16 cellular contexts compared by ENCODE assay signal in genomic region chr22:39473856-39474255, GRCh38. TPM values are rescaled to one million over a fixed set of nuclear protein-coding genes. Genes with fewer than 3 reads are reported as not detected.
DNase-seq lines count a peak whose midpoint lies in the region; ATAC-seq and TF ChIP-seq lines count a peak whose summit lies in the region.
"Had no signal": no experiment of that assay in that cellular context is flagged by ENCODE, and none has a peak within 500 bp of the region (broad histone marks: within the 10 kb centered on the region; RNA-seq: fewer than 3 reads in every experiment).

No MANE protein-coding gene starts in this region.

- DNase-seq in GM23338 (ENCODE audit: low spot score) (no peak), chondrocyte (ENCODE audit: low spot score) (peak; percentile 62), nephron progenitor cell (no peak), islet precursor cell (no peak), HAP-1 (ENCODE audit: low spot score in 2 of 2) (no peak)
- DNase-seq: activated B cell treated with CpG ODN at 0.5 μM for 24 hours; activated naive CD4-positive, alpha-beta T cell; effector CD8-positive, alpha-beta T cell; MV-4-11; NCI-H2081; NCI-H69 had no signal

- H3K36me3 ChIP-seq in GM23338 (ENCODE audit: insufficient read depth) (no peaks in the 10 kb centered on the region), HAP-1 (replicated peaks) (no peaks in the 10 kb centered on the region)
- H3K36me3 ChIP-seq: neutrophil had no signal

- H4K20me1 ChIP-seq in GM23338 (replicated peaks; ENCODE audit: insufficient read depth): no peaks in the 10 kb centered on the region; the same call in 1 of the 2 replicates

- peak overlapping the region; percentile 79; the same call in 1 of the 2 replicates for H3K27ac ChIP-seq in GM23338 (ENCODE audit: low read depth)
- H3K27ac ChIP-seq: neutrophil, RWPE1 had no signal

- TF ChIP-seq CTCF in GM23338 (conservative IDR thresholded peaks at IDR 0.05; ENCODE audit: low read depth in 2 of 2) (no peak), chondrocyte (IDR thresholded peaks at IDR 0.05) (no peak), nephron progenitor cell (IDR thresholded peaks at IDR 0.05) (no peak)

- H3F3A ChIP-seq in GM23338 (replicated peaks; ENCODE audit: low read depth): peaks cover 14% of the 10 kb centered on the region

- ATAC-seq in GM23338 (no peak), esophagus mucosa (no peak)
- ATAC-seq: stimulated activated effector memory CD8-positive, alpha-beta T cell treated with anti-CD3 and anti-CD28 coated beads, Interleukin-12 subunit alpha, Interleukin-12 subunit beta, amount 100 ng/mL, for 72 hours had no signal

- no peaks in the 10 kb centered on the region; the same call in 2 of the 3 replicates for H3K9me3 Mint-ChIP-seq in GM23338
- no peaks in the 10 kb centered on the region for H3K9me3 Mint-ChIP-seq in chondrocyte (ENCODE audit: low read depth)
- H3K9me3 Mint-ChIP-seq in nephron progenitor cell: no peaks in the 10 kb centered on the region
- H3K9me3 Mint-ChIP-seq: activated B cell treated with CpG ODN at 0.5 μM for 24 hours; stimulated activated effector memory CD8-positive, alpha-beta T cell treated with anti-CD3 and anti-CD28 coated beads, Interleukin-12 subunit alpha, Interleukin-12 subunit beta, amount 100 ng/mL, for 72 hours had no signal

- no peaks in the 10 kb centered on the region for H3K9me2 ChIP-seq in GM23338 (ENCODE audit: insufficient read depth)

- H3K4me3 Mint-ChIP-seq in GM23338 (no peak overlapping the region), chondrocyte (ENCODE audit: unreplicated experiment) (no peak overlapping the region), nephron progenitor cell (no peak overlapping the region)
- H3K4me3 Mint-ChIP-seq: activated B cell treated with CpG ODN at 0.5 μM for 24 hours; stimulated activated effector memory CD8-positive, alpha-beta T cell treated with anti-CD3 and anti-CD28 coated beads, Interleukin-12 subunit alpha, Interleukin-12 subunit beta, amount 100 ng/mL, for 72 hours had no signal

- H3K4me3 ChIP-seq in GM23338: no peak overlapping the region
- H3K4me3 ChIP-seq in HAP-1: no peak overlapping the region
- H3K4me3 ChIP-seq: lung had no signal

- in situ Hi-C loops in HAP-1 (cut with MboI; ENCODE audit: low sequenced_read_pairs): no loop called here

- H3K9me3 ChIP-seq in HAP-1: no peaks in the 10 kb centered on the region
- H3K9me3 ChIP-seq: neutrophil had no signal

- H3K4me1 ChIP-seq in GM23338 (ENCODE audit: insufficient read depth): peaks cover 49% of the 10 kb centered on the region
- no peaks in the 10 kb centered on the region for H3K4me1 ChIP-seq in HAP-1

- no peak overlapping the region for H2AFZ ChIP-seq in GM23338

- peaks cover 71% of the 10 kb centered on the region for H3K4me1 Mint-ChIP-seq in GM23338
- H3K4me1 Mint-ChIP-seq in chondrocyte (ENCODE audit: low read depth): peaks cover 56% of the 10 kb centered on the region
- H3K4me1 Mint-ChIP-seq in nephron progenitor cell: peaks cover 58% of the 10 kb centered on the region

- H3K27me3 Mint-ChIP-seq in GM23338 (ENCODE audit: insufficient read depth, low read depth, poor library complexity): peaks cover 24% of the 10 kb centered on the region
- H3K27me3 Mint-ChIP-seq in chondrocyte (ENCODE audit: low read depth): no peaks in the 10 kb centered on the region
- H3K27me3 Mint-ChIP-seq in nephron progenitor cell (ENCODE audit: low read depth, poor library complexity): peaks cover 3% of the 10 kb centered on the region
- H3K27me3 Mint-ChIP-seq: activated B cell treated with CpG ODN at 0.5 μM for 24 hours had no signal

- no peaks in the 10 kb centered on the region for H3K79me2 ChIP-seq in GM23338 (replicated peaks; ENCODE audit: insufficient read depth)

- no peak overlapping the region for H3K4me2 ChIP-seq in GM23338

- no peaks in the 10 kb centered on the region for H3K27me3 ChIP-seq in GM23338 (ENCODE audit: insufficient read depth)
- no peaks in the 10 kb centered on the region for H3K27me3 ChIP-seq in HAP-1 (ENCODE audit: low read depth)

- H3K27ac Mint-ChIP-seq in GM23338: no peak overlapping the region
- no peak overlapping the region for H3K27ac Mint-ChIP-seq in chondrocyte (ENCODE audit: unreplicated experiment)
- peak overlapping the region; percentile 32 for H3K27ac Mint-ChIP-seq in nephron progenitor cell
- H3K27ac Mint-ChIP-seq: stimulated activated effector memory CD8-positive, alpha-beta T cell treated with anti-CD3 and anti-CD28 coated beads, Interleukin-12 subunit alpha, Interleukin-12 subunit beta, amount 100 ng/mL, for 72 hours had no signal

- no peaks in the 10 kb centered on the region; the same call in 2 of the 3 replicates for H3K36me3 Mint-ChIP-seq in GM23338 (ENCODE audit: low read depth)
- no peaks in the 10 kb centered on the region for H3K36me3 Mint-ChIP-seq in chondrocyte (ENCODE audit: low read depth)
- no peaks in the 10 kb centered on the region for H3K36me3 Mint-ChIP-seq in nephron progenitor cell (ENCODE audit: low read depth)
- H3K36me3 Mint-ChIP-seq: stimulated activated effector memory CD8-positive, alpha-beta T cell treated with anti-CD3 and anti-CD28 coated beads, Interleukin-12 subunit alpha, Interleukin-12 subunit beta, amount 100 ng/mL, for 72 hours had no signal

TF ChIP-seq in GM23338, 12 proteins besides CTCF, POLR2A, EP300 and RAD21 (continues in another document):
- TF ChIP-seq NANOG (IDR thresholded peaks at IDR 0.05; ENCODE audit: borderline replicate concordance): no peak
- TF ChIP-seq POLR2AphosphoS5 (IDR thresholded peaks at IDR 0.05; ENCODE audit: low read depth): no peak
- no peak for TF ChIP-seq EZH2 (IDR thresholded peaks at IDR 0.05; ENCODE audit: low read depth, unreplicated experiment)
- no peak for TF ChIP-seq EZH2phosphoT487 (IDR thresholded peaks at IDR 0.05; ENCODE audit: unreplicated experiment)
- no peak for TF ChIP-seq CREB1 (CRISPR knock-in tag; IDR thresholded peaks at IDR 0.05; ENCODE audit: low read depth)
- TF ChIP-seq JUNB (IDR thresholded peaks at IDR 0.05; ENCODE audit: unreplicated experiment): no peak
- TF ChIP-seq ZNF114 (CRISPR knock-in tag; IDR thresholded peaks at IDR 0.05): no peak
- no peak for TF ChIP-seq ZNF331 (CRISPR knock-in tag; IDR thresholded peaks at IDR 0.05; ENCODE audit: low read depth)
- TF ChIP-seq, protein P1, sequence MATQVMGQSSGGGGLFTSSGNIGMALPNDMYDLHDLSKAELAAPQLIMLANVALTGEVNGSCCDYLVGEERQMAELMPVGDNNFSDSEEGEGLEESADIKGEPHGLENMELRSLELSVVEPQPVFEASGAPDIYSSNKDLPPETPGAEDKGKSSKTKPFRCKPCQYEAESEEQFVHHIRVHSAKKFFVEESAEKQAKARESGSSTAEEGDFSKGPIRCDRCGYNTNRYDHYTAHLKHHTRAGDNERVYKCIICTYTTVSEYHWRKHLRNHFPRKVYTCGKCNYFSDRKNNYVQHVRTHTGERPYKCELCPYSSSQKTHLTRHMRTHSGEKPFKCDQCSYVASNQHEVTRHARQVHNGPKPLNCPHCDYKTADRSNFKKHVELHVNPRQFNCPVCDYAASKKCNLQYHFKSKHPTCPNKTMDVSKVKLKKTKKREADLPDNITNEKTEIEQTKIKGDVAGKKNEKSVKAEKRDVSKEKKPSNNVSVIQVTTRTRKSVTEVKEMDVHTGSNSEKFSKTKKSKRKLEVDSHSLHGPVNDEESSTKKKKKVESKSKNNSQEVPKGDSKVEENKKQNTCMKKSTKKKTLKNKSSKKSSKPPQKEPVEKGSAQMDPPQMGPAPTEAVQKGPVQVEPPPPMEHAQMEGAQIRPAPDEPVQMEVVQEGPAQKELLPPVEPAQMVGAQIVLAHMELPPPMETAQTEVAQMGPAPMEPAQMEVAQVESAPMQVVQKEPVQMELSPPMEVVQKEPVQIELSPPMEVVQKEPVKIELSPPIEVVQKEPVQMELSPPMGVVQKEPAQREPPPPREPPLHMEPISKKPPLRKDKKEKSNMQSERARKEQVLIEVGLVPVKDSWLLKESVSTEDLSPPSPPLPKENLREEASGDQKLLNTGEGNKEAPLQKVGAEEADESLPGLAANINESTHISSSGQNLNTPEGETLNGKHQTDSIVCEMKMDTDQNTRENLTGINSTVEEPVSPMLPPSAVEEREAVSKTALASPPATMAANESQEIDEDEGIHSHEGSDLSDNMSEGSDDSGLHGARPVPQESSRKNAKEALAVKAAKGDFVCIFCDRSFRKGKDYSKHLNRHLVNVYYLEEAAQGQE (IDR thresholded peaks at IDR 0.05; ENCODE audit: unreplicated experiment): no peak
- TF ChIP-seq, protein P2, sequence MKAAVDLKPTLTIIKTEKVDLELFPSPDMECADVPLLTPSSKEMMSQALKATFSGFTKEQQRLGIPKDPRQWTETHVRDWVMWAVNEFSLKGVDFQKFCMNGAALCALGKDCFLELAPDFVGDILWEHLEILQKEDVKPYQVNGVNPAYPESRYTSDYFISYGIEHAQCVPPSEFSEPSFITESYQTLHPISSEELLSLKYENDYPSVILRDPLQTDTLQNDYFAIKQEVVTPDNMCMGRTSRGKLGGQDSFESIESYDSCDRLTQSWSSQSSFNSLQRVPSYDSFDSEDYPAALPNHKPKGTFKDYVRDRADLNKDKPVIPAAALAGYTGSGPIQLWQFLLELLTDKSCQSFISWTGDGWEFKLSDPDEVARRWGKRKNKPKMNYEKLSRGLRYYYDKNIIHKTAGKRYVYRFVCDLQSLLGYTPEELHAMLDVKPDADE (IDR thresholded peaks at IDR 0.05): no peak

RNA-seq across cellular contexts. Expression of gene MGAT3, which starts 17.0 kb away (rescaled TPM):
- 10.2 and 13.1 TPM in 2 replicates for total RNA-seq in GM23338 (2014; rRNA removed; shearing (Covaris generic))
- polyA plus RNA-seq in GM23338 (2016; fragmentation: Nextera tagmentation; extraction: Ambion mirVana): 1.6 and 1.7 TPM in 2 replicates
- 3.6 to 6.4 TPM (median 6.1 TPM) in 3 replicates for total RNA-seq in chondrocyte
- total RNA-seq in esophagus mucosa: 0.44 TPM

RNA-seq across cellular contexts. Expression of gene MIEF1, which starts 28.2 kb away (rescaled TPM):
- 30.0 and 40.1 TPM in 2 replicates for total RNA-seq in GM23338 (2014; rRNA removed; shearing (Covaris generic))
- 12.2 and 13.2 TPM in 2 replicates for polyA plus RNA-seq in GM23338 (2016; fragmentation: Nextera tagmentation; extraction: Ambion mirVana)
- total RNA-seq in chondrocyte: 22.7 to 24.0 TPM (median 23.0 TPM) in 3 replicates
- 16.7 TPM for total RNA-seq in esophagus mucosa

RNA-seq across cellular contexts. Expression of gene ATF4, which starts 46.5 kb away (rescaled TPM):
- total RNA-seq in GM23338 (2014; rRNA removed; shearing (Covaris generic)): 366 and 446 TPM in 2 replicates
- polyA plus RNA-seq in GM23338 (2016; fragmentation: Nextera tagmentation; extraction: Ambion mirVana): 553 and 628 TPM in 2 replicates
- 128 to 541 TPM (median 513 TPM) in 3 replicates for total RNA-seq in chondrocyte
- total RNA-seq in esophagus mucosa: 375 TPM

RNA-seq across cellular contexts. Expression of gene RPS19BP1, which starts 58.7 kb away (rescaled TPM):
- 153 and 169 TPM in 2 replicates for total RNA-seq in GM23338 (2014; rRNA removed; shearing (Covaris generic))
- polyA plus RNA-seq in GM23338 (2016; fragmentation: Nextera tagmentation; extraction: Ambion mirVana): 215 and 216 TPM in 2 replicates
- 44.1 to 52.3 TPM (median 47.9 TPM) in 3 replicates for total RNA-seq in chondrocyte
- total RNA-seq in esophagus mucosa: 40.7 TPM
